ENCODE assay signal across 8 cellular contexts in the genomic region with DNA sequence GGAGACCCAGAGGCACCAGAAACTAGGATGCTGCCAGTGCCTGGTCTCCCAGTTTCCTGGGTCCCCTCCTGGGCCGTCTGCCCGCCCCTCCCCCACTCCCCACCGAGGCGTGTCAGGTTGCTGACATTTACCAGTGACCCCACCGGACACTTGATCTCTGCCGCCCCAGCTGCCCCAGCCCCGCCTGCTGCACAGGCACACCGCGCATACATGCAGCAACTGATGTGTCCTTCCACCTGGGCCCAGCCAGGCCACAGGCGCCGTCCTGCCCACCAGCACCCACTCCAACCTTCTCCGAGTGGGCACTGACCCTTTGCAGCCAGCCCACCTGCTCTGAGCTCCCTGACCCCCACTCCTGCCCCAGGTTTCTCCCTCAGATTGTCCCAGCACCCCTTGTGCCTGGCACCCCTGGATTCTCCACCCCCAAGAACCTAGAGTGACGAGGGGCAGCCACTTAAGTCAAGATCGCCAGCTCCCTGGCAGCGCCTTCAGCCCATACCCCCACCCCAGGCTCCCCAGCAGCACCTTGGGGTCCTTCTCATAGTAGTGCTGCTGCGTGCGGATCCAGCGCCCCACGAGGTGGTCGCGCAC. TPM values are rescaled to one million over a fixed set of nuclear protein-coding genes. Genes with fewer than 3 reads are reported as not detected.
DNase-seq lines count a peak whose midpoint lies in the region; TF ChIP-seq lines count a peak whose summit lies in the region.
"Had no signal": no experiment of that assay in that cellular context is flagged by ENCODE, and none has a peak within 500 bp of the region (broad histone marks: within the 10 kb centered on the region; RNA-seq: fewer than 3 reads in every experiment).

No MANE protein-coding gene starts in this region.

- H3K9me3 Mint-ChIP-seq in activated CD4-positive, alpha-beta memory T cell treated with anti-CD3 and anti-CD28 coated beads, Interleukin-2, amount 10 ng/mL, durations not matched to agents 7 days and 5 days, result no peaks in the 10 kb centered on the region
- H3K9me3 Mint-ChIP-seq in activated CD4-positive, alpha-beta memory T cell treated with anti-CD3 and anti-CD28 coated beads for 36 hours, result no peaks in the 10 kb centered on the region

- no peak overlapping the region for H3K4me3 Mint-ChIP-seq in activated CD4-positive, alpha-beta memory T cell treated with anti-CD3 and anti-CD28 coated beads, Interleukin-2, amount 10 ng/mL, durations not matched to agents 7 days and 5 days
- no peak overlapping the region for H3K4me3 Mint-ChIP-seq in activated CD4-positive, alpha-beta memory T cell treated with anti-CD3 and anti-CD28 coated beads for 36 hours

- intact Hi-C loops in activated CD4-positive, alpha-beta memory T cell treated with anti-CD3 and anti-CD28 coated beads for 36 hours (cut with micrococcal nuclease), result no loop called here
- intact Hi-C loops in thyroid gland (cut with DNase I), result no loop called here

- H3K27ac ChIP-seq in thyroid gland, result peak overlapping the region; percentile 79 to 87 (median 84)
- H3K27ac ChIP-seq: KMS-11 had no signal

- H3K4me1 Mint-ChIP-seq in activated CD4-positive, alpha-beta memory T cell treated with anti-CD3 and anti-CD28 coated beads, Interleukin-2, amount 10 ng/mL, durations not matched to agents 7 days and 5 days, result peaks cover 46% of the 10 kb centered on the region
- peaks cover 32% of the 10 kb centered on the region for H3K4me1 Mint-ChIP-seq in activated CD4-positive, alpha-beta memory T cell treated with anti-CD3 and anti-CD28 coated beads for 36 hours (ENCODE audit: low read depth)

- TF ChIP-seq POLR2A in thyroid gland (IDR thresholded peaks at IDR 0.05), result no peak

- H3K36me3 ChIP-seq in thyroid gland, result peaks cover 3 to 15% of the 10 kb centered on the region in 2 donors

- H3K27me3 Mint-ChIP-seq in activated CD4-positive, alpha-beta memory T cell treated with anti-CD3 and anti-CD28 coated beads, Interleukin-2, amount 10 ng/mL, durations not matched to agents 7 days and 5 days, result no peaks in the 10 kb centered on the region
- H3K27me3 Mint-ChIP-seq in activated CD4-positive, alpha-beta memory T cell treated with anti-CD3 and anti-CD28 coated beads for 36 hours, result no peaks in the 10 kb centered on the region

- peaks cover 35% of the 10 kb centered on the region for H3K36me3 Mint-ChIP-seq in activated CD4-positive, alpha-beta memory T cell treated with anti-CD3 and anti-CD28 coated beads, Interleukin-2, amount 10 ng/mL, durations not matched to agents 7 days and 5 days (ENCODE audit: low read depth)
- H3K36me3 Mint-ChIP-seq in activated CD4-positive, alpha-beta memory T cell treated with anti-CD3 and anti-CD28 coated beads for 36 hours, result peaks cover 20% of the 10 kb centered on the region

- CTCF ChIA-PET in activated CD4-positive, alpha-beta memory T cell treated with anti-CD3 and anti-CD28 coated beads, Interleukin-2, amount 10 ng/mL, durations not matched to agents 7 days and 5 days (lab: Charles Lee), result interaction anchor here (11.8 kb wide), 1 partner anchor 15 kb away, joined by 132 read pairs; a partner anchor contains a TSS
- CTCF ChIA-PET in activated CD4-positive, alpha-beta memory T cell treated with anti-CD3 and anti-CD28 coated beads for 36 hours (lab: Charles Lee), result interaction anchor here (1.7 to 2.3 kb wide), 2 partner anchors 9 to 17 kb away, joined by 6 to 7 read pairs; no protein-coding TSS in a partner anchor
- CTCF ChIA-PET in HEK293T (lab: Yijun Ruan, JAX), result interaction anchor here (2.0 to 2.4 kb wide), 2 partner anchors 12 to 15 kb away, joined by 7 read pairs; a partner anchor contains a TSS

- 43 to 48% methylated on average over 14 to 15 of the region's 21 CpGs for WGBS in thyroid gland, 2 donors

- peak overlapping the region; percentile 99 for H3K27ac Mint-ChIP-seq in activated CD4-positive, alpha-beta memory T cell treated with anti-CD3 and anti-CD28 coated beads, Interleukin-2, amount 10 ng/mL, durations not matched to agents 7 days and 5 days
- H3K27ac Mint-ChIP-seq in activated CD4-positive, alpha-beta memory T cell treated with anti-CD3 and anti-CD28 coated beads for 36 hours, result no peak overlapping the region

- POLR2A ChIA-PET in activated CD4-positive, alpha-beta memory T cell treated with anti-CD3 and anti-CD28 coated beads, Interleukin-2, amount 10 ng/mL, durations not matched to agents 7 days and 5 days (lab: Charles Lee), result interaction anchor here (0.5 to 13.2 kb wide), 5 partner anchors 11 to 63 kb away, joined by 3 to 435 read pairs (median 10); a partner anchor contains a TSS
- POLR2A ChIA-PET in activated CD4-positive, alpha-beta memory T cell treated with anti-CD3 and anti-CD28 coated beads for 36 hours (lab: Charles Lee), result interaction anchor here (1.3 to 1.4 kb wide), 2 partner anchors 13 to 15 kb away, joined by 3 to 6 read pairs; a partner anchor contains a TSS
- POLR2A ChIA-PET in HEK293T (lab: Yijun Ruan, JAX), result interaction anchor here (1.2 to 1.4 kb wide), 2 partner anchors 19 to 71 kb away, joined by 3 to 5 read pairs; a partner anchor contains a TSS

- H3K4me3 ChIP-seq in thyroid gland (replicated peaks in 1 of 3), result no peak overlapping the region

- TF ChIP-seq CTCF in thyroid gland (IDR thresholded peaks at IDR 0.05), result no peak

- H3K27me3 ChIP-seq in thyroid gland, result no peaks in the 10 kb centered on the region

- H3K4me1 ChIP-seq in thyroid gland, result peaks cover 47 to 65% of the 10 kb centered on the region in 2 donors

- no peak for DNase-seq in activated CD4-positive, alpha-beta memory T cell treated with anti-CD3 and anti-CD28 coated beads, Interleukin-2, amount 10 ng/mL, durations not matched to agents 7 days and 5 days
- DNase-seq in activated CD4-positive, alpha-beta memory T cell treated with anti-CD3 and anti-CD28 coated beads for 36 hours, result no peak
- DNase-seq in left kidney (ENCODE audit: low read depth, low spot score) (peak; percentile 69), thyroid gland (peak; percentile 51 to 53), HEK293T (ENCODE audit: extremely low spot score) (no peak), pons (ENCODE audit: low spot score) (no peak)
- DNase-seq: ACHN had no signal

- no peaks in the 10 kb centered on the region for H3K9me3 ChIP-seq in thyroid gland

TF ChIP-seq in HEK293T, 16 proteins besides CTCF, POLR2A, EP300 and RAD21:
- TF ChIP-seq CTBP1 (IDR thresholded peaks at IDR 0.05; ENCODE audit: borderline replicate concordance), result no peak
- TF ChIP-seq FOXM1 (IDR thresholded peaks at IDR 0.05; ENCODE audit: borderline replicate concordance), result no peak

RNA-seq across cellular contexts. Expression of a gene that starts 0.5 kb away (rescaled TPM):
- total RNA-seq in activated CD4-positive, alpha-beta memory T cell treated with anti-CD3 and anti-CD28 coated beads, Interleukin-2, amount 10 ng/mL, durations not matched to agents 7 days and 5 days, result 1 to 10 TPM; 3.1 to 4.0 TPM
- 1 to 10 TPM in 1 of 2 experiments, under 1 TPM in 1; 0.94 to 1.6 TPM for total RNA-seq in activated CD4-positive, alpha-beta memory T cell treated with anti-CD3 and anti-CD28 coated beads for 36 hours
- total RNA-seq in thyroid gland, result 10 to 100 TPM in 1 of 4 donors, 1 to 10 TPM in 3; 4.3 to 14.8 (median 6.7) TPM

RNA-seq across cellular contexts. Expression of a gene that starts 15.3 kb away (rescaled TPM):
- 100 to 1,000 TPM; 179 to 183 TPM for total RNA-seq in activated CD4-positive, alpha-beta memory T cell treated with anti-CD3 and anti-CD28 coated beads, Interleukin-2, amount 10 ng/mL, durations not matched to agents 7 days and 5 days
- 1 to 10 TPM; 7.5 to 8.2 TPM for total RNA-seq in activated CD4-positive, alpha-beta memory T cell treated with anti-CD3 and anti-CD28 coated beads for 36 hours
- total RNA-seq in thyroid gland, result 1 to 10 TPM; 2.8 to 8.9 (median 6.6) TPM

RNA-seq across cellular contexts. Expression of a gene that starts 19.1 kb away (rescaled TPM):
- 100 to 1,000 TPM; 385 to 390 TPM for total RNA-seq in activated CD4-positive, alpha-beta memory T cell treated with anti-CD3 and anti-CD28 coated beads, Interleukin-2, amount 10 ng/mL, durations not matched to agents 7 days and 5 days
- total RNA-seq in activated CD4-positive, alpha-beta memory T cell treated with anti-CD3 and anti-CD28 coated beads for 36 hours, result 100 to 1,000 TPM; 323 to 328 TPM
- 100 to 1,000 TPM; 171 to 419 (median 297) TPM for total RNA-seq in thyroid gland

RNA-seq across cellular contexts. Expression of a gene that starts 36.2 kb away (rescaled TPM):
- under 1 TPM in 1 of 2 experiments, not detected in 1; 0.08 TPM for total RNA-seq in activated CD4-positive, alpha-beta memory T cell treated with anti-CD3 and anti-CD28 coated beads, Interleukin-2, amount 10 ng/mL, durations not matched to agents 7 days and 5 days
- under 1 TPM; 0.31 to 0.41 TPM for total RNA-seq in activated CD4-positive, alpha-beta memory T cell treated with anti-CD3 and anti-CD28 coated beads for 36 hours
- total RNA-seq in thyroid gland, result 10 to 100 TPM in 1 of 4 donors, 1 to 10 TPM in 3; 2.0 to 12.3 (median 4.8) TPM

RNA-seq across cellular contexts. Expression of a gene that starts 43.8 kb away (rescaled TPM):
- 10 to 100 TPM; 95.6 to 98.0 TPM for total RNA-seq in activated CD4-positive, alpha-beta memory T cell treated with anti-CD3 and anti-CD28 coated beads, Interleukin-2, amount 10 ng/mL, durations not matched to agents 7 days and 5 days
- 10 to 100 TPM; 83.3 to 85.8 TPM for total RNA-seq in activated CD4-positive, alpha-beta memory T cell treated with anti-CD3 and anti-CD28 coated beads for 36 hours
- 10 to 100 TPM; 35.5 to 77.8 (median 37.5) TPM for total RNA-seq in thyroid gland

Comparison
In these comparisons a context has a peak if more than half of its experiments do, and no peak if none do; other contexts are left out.
1. RNA of a gene that starts 15.3 kb away (total RNA-seq): 179 to 183 TPM in activated CD4-positive, alpha-beta memory T cell treated with anti-CD3 and anti-CD28 coated beads, Interleukin-2, amount 10 ng/mL, durations not matched to agents 7 days and 5 days; 7.5 to 8.2 TPM in activated CD4-positive, alpha-beta memory T cell treated with anti-CD3 and anti-CD28 coated beads for 36 hours and 2.8 to 8.9 TPM in thyroid gland; every median in the first group is over 10 times any median in the second.
2. DNase-seq: peak in left kidney (single experiment) and thyroid gland (2 of 2); none in activated CD4-positive, alpha-beta memory T cell treated with anti-CD3 and anti-CD28 coated beads, Interleukin-2, amount 10 ng/mL, durations not matched to agents 7 days and 5 days (single experiment), activated CD4-positive, alpha-beta memory T cell treated with anti-CD3 and anti-CD28 coated beads for 36 hours (single experiment), HEK293T (single experiment) and pons (single experiment).